ENCODE assay signal across 8 cellular contexts in the genomic region with DNA sequence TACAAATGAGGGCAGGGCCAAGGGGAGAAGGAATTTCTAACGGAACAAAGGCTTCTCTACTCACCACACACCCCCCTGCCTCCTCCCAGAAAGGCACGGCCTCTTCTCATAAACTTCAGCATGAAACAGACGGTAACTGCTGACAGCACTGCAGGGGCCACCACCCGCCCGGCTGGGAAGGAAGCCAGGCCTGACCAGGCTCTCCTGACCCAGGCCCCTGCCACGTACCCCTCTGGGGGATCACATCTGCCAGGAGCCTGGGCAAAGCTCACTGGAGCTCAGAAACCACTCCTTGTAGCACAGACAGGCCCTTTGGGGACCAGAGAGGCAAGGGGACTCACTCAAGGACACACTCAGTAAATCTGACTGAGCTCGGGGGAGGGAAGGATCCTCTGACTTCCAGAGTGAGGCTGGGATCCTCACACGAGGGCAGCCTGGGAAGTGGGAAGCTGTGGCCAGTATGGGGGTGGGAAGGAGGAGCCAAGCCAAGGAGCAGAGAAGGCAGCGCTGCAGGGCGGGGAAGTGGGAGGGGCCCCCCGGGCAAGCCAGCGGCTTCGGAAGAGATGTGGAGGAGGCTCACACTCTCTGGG. TPM values are rescaled to one million over a fixed set of nuclear protein-coding genes. Genes with fewer than 3 reads are reported as not detected.
DNase-seq lines count a peak whose midpoint lies in the region; ATAC-seq and TF ChIP-seq lines count a peak whose summit lies in the region.

No MANE protein-coding gene starts in this region.

- H3K9me3 ChIP-seq in Peyer's patch, result no peaks in the 10 kb centered on the region
- H3K9me3 ChIP-seq in esophagus (ENCODE audit: control insufficient read depth in 2 of 2, insufficient read depth in 1 of 2, low read depth in 1 of 2, low read length in 1 of 2), result no peaks in the 10 kb centered on the region
- H3K9me3 ChIP-seq in mucosa of rectum (ENCODE audit: control insufficient read depth in 2 of 2, low read length in 2 of 2), result no peaks in the 10 kb centered on the region

- intact Hi-C loops in activated T-helper 2 cell treated with anti-CD3 and anti-CD28 coated beads, Interferon-gamma antibody, Interleukin-2, Interleukin-4, amounts not matched to agents 10 μg/mL and 5 μg/mL and 100 μg/mL, durations not matched to agents 14 hours and 24 hours and 36 hours (cut with micrococcal nuclease), result no loop called here

- no peaks in the 10 kb centered on the region for H3K36me3 Mint-ChIP-seq in activated T-helper 2 cell treated with anti-CD3 and anti-CD28 coated beads, Interferon-gamma antibody, Interleukin-2, Interleukin-4, amounts not matched to agents 10 μg/mL and 5 μg/mL and 100 μg/mL, durations not matched to agents 14 hours and 24 hours and 36 hours (ENCODE audit: low read depth)

- H3K4me1 ChIP-seq in Peyer's patch, result peaks cover 0 to 69% (median 0%) of the 10 kb centered on the region in 4 donors
- peaks cover 6 to 9% of the 10 kb centered on the region in 2 donors for H3K4me1 ChIP-seq in esophagus (ENCODE audit: control insufficient read depth in 2 of 2, insufficient read depth in 2 of 2, low read length in 1 of 2)
- H3K4me1 ChIP-seq in mucosa of rectum (ENCODE audit: control insufficient read depth in 2 of 2, insufficient read depth in 2 of 2, low read length in 2 of 2), result peaks cover 27 to 32% of the 10 kb centered on the region in 2 donors

- WGBS in esophagus, 2 donors, result 30 to 42% methylated on average over 13 of the region's 13 CpGs

- no peak overlapping the region for H3K4me3 Mint-ChIP-seq in activated T-helper 2 cell treated with anti-CD3 and anti-CD28 coated beads, Interferon-gamma antibody, Interleukin-2, Interleukin-4, amounts not matched to agents 10 μg/mL and 5 μg/mL and 100 μg/mL, durations not matched to agents 14 hours and 24 hours and 36 hours (ENCODE audit: low read depth)

- ATAC-seq in GM19351 (IDR thresholded peaks at IDR 0.05; ENCODE audit: unreplicated experiment), result no peak
- ATAC-seq in HG02610 (IDR thresholded peaks at IDR 0.05; ENCODE audit: unreplicated experiment), result no peak

- peak overlapping the region in 3 of 4 donors; percentile 63 to 87 (median 71) for H3K27ac ChIP-seq in Peyer's patch
- H3K27ac ChIP-seq in esophagus (ENCODE audit: low read depth in 2 of 2, low read length in 1 of 2), result peak overlapping the region; percentile 80 to 85
- peak overlapping the region; percentile 88 to 90 for H3K27ac ChIP-seq in mucosa of rectum (ENCODE audit: low read depth in 2 of 2, low read length in 2 of 2)

- in situ Hi-C loops in Caki2 (cut with HindIII; ENCODE audit: low pct_unique_long_range_greater_than_20kb, low sequenced_read_pairs), result no loop called here

- H3K27ac Mint-ChIP-seq in activated T-helper 2 cell treated with anti-CD3 and anti-CD28 coated beads, Interferon-gamma antibody, Interleukin-2, Interleukin-4, amounts not matched to agents 10 μg/mL and 5 μg/mL and 100 μg/mL, durations not matched to agents 14 hours and 24 hours and 36 hours, result no peak overlapping the region

- no peak for TF ChIP-seq CTCF in Peyer's patch (IDR thresholded peaks at IDR 0.05)

- DNase-seq in Caki2 (ENCODE audit: low read depth) (peak; percentile 33), Peyer's patch (peak; percentile 24 to 83 (median 69)), cortex of kidney (lab: John Stamatoyannopoulos, UW) (no peak)
- no peak for DNase-seq in activated T-helper 2 cell treated with anti-CD3 and anti-CD28 coated beads, Interferon-gamma antibody, Interleukin-2, Interleukin-4, amounts not matched to agents 10 μg/mL and 5 μg/mL and 100 μg/mL, durations not matched to agents 14 hours and 24 hours and 36 hours (ENCODE audit: low spot score)

- peak overlapping the region; percentile 1 to 29 for H3K9ac ChIP-seq in mucosa of rectum (ENCODE audit: low read depth in 1 of 2, low read length in 2 of 2)

- H3K36me3 ChIP-seq in Peyer's patch (peaks cover 0 to 1% (median 0%) of the 10 kb centered on the region in 3 donors), esophagus (ENCODE audit: control insufficient read depth in 2 of 2, insufficient read depth in 2 of 2, low read length in 1 of 2) (no peaks in the 10 kb centered on the region), mucosa of rectum (ENCODE audit: control insufficient read depth in 2 of 2, insufficient read depth in 2 of 2, low read length in 2 of 2) (no peaks in the 10 kb centered on the region)

- H3K27me3 ChIP-seq in Peyer's patch, result no peaks in the 10 kb centered on the region
- no peaks in the 10 kb centered on the region for H3K27me3 ChIP-seq in esophagus (ENCODE audit: control insufficient read depth in 1 of 2, insufficient read depth in 2 of 2, low read length in 2 of 2)
- no peaks in the 10 kb centered on the region for H3K27me3 ChIP-seq in mucosa of rectum (ENCODE audit: control insufficient read depth in 2 of 2, insufficient read depth in 2 of 2, low read length in 2 of 2)

- H3K27me3 Mint-ChIP-seq in activated T-helper 2 cell treated with anti-CD3 and anti-CD28 coated beads, Interferon-gamma antibody, Interleukin-2, Interleukin-4, amounts not matched to agents 10 μg/mL and 5 μg/mL and 100 μg/mL, durations not matched to agents 14 hours and 24 hours and 36 hours (ENCODE audit: low read depth), result peaks cover 7% of the 10 kb centered on the region

- no peak for TF ChIP-seq POLR2A in Peyer's patch (IDR thresholded peaks at IDR 0.05)

- H3K4me3 ChIP-seq in Peyer's patch (no peak overlapping the region), esophagus (ENCODE audit: low read depth in 1 of 2, low read length in 2 of 2) (no peak overlapping the region), mucosa of rectum (ENCODE audit: low read length in 2 of 2) (peak overlapping the region in 1 of 2 donors; percentile 2)

- H3K9me3 Mint-ChIP-seq in activated T-helper 2 cell treated with anti-CD3 and anti-CD28 coated beads, Interferon-gamma antibody, Interleukin-2, Interleukin-4, amounts not matched to agents 10 μg/mL and 5 μg/mL and 100 μg/mL, durations not matched to agents 14 hours and 24 hours and 36 hours, result no peaks in the 10 kb centered on the region

- H3K4me1 Mint-ChIP-seq in activated T-helper 2 cell treated with anti-CD3 and anti-CD28 coated beads, Interferon-gamma antibody, Interleukin-2, Interleukin-4, amounts not matched to agents 10 μg/mL and 5 μg/mL and 100 μg/mL, durations not matched to agents 14 hours and 24 hours and 36 hours (ENCODE audit: low read depth), result no peaks in the 10 kb centered on the region

RNA-seq across cellular contexts. Expression of gene ZCCHC24, which starts 46.1 kb away (rescaled TPM):
- 3.7 and 5.7 TPM in 2 replicates for total RNA-seq in Caki2 (2014; rRNA removed; shearing (Covaris generic); ENCODE audit: low replicate concordance)
- 10 to 100 TPM in 2 of 4 donors, 1 to 10 TPM in 2; 2.8 to 39.6 (median 9.3) TPM for total RNA-seq in Peyer's patch
- polyA plus RNA-seq in esophagus, result 1 to 10 TPM; 3.3 to 6.5 TPM
- total RNA-seq in activated T-helper 2 cell treated with anti-CD3 and anti-CD28 coated beads, Interferon-gamma antibody, Interleukin-2, Interleukin-4, amounts not matched to agents 10 μg/mL and 5 μg/mL and 100 μg/mL, durations not matched to agents 14 hours and 24 hours and 36 hours, result 2.1 and 2.6 TPM in 2 replicates

RNA-seq across cellular contexts. Expression of gene PPIF, which starts 52.1 kb away (rescaled TPM):
- total RNA-seq in Caki2 (2014; rRNA removed; shearing (Covaris generic); ENCODE audit: low replicate concordance), result 85.8 and 124 TPM in 2 replicates
- total RNA-seq in Peyer's patch, result 10 to 100 TPM; 35.7 to 57.8 (median 45.0) TPM
- 10 to 100 TPM; 38.4 to 57.4 TPM for polyA plus RNA-seq in esophagus
- total RNA-seq in activated T-helper 2 cell treated with anti-CD3 and anti-CD28 coated beads, Interferon-gamma antibody, Interleukin-2, Interleukin-4, amounts not matched to agents 10 μg/mL and 5 μg/mL and 100 μg/mL, durations not matched to agents 14 hours and 24 hours and 36 hours, result 119 and 120 TPM in 2 replicates

Comparison
In these comparisons a context has a peak if more than half of its experiments do, and no peak if none do; other contexts are left out.
1. DNase-seq: peak in Caki2 (single experiment) and Peyer's patch (3 of 3); none in activated T-helper 2 cell treated with anti-CD3 and anti-CD28 coated beads, Interferon-gamma antibody, Interleukin-2, Interleukin-4, amounts not matched to agents 10 μg/mL and 5 μg/mL and 100 μg/mL, durations not matched to agents 14 hours and 24 hours and 36 hours (single experiment) and cortex of kidney (single experiment).
2. Peak in every context shown above with its lines, with median percentiles within 50 percentile points of each other: H3K27ac ChIP-seq.